ENCODE assay signal across 24 cellular contexts in genomic region chr4:189305500-189305899, GRCh38.
"Had no signal": no experiment of that assay in that cellular context is flagged by ENCODE, and none has a peak within 500 bp of the region (broad histone marks: within the 10 kb centered on the region; RNA-seq: fewer than 3 reads in every experiment).

No MANE protein-coding gene starts in this region.

- H3K4me1 Mint-ChIP-seq: activated CD4-positive, alpha-beta T cell treated with anti-CD3 and anti-CD28 coated beads, Interleukin-2, amount 10 ng/mL, durations not matched to agents 7 days and 5 days; activated T-helper 17 cell treated with anti-CD3 and anti-CD28 coated beads, Interleukin-2, amount 50 U/mL, for 72 hours; immature natural killer cell; mesothelial cell of epicardium; natural killer cell had no signal

- H3K36me3 ChIP-seq: left ventricle myocardium inferior, prostate gland, right atrium auricular region, spleen, thoracic aorta, vagina, WERI-Rb-1 had no signal

- ATAC-seq: activated naive CD4-positive, alpha-beta T cell treated with anti-CD3 and anti-CD28 coated beads, Interleukin-2, amount 50 U/mL, for 72 hours; activated T-helper 17 cell treated with anti-CD3 and anti-CD28 coated beads, Interleukin-2, amount 50 U/mL, for 72 hours; foreskin keratinocyte; natural killer cell had no signal

- H3K27ac ChIP-seq: foreskin keratinocyte, left ventricle myocardium inferior, prostate gland, right atrium auricular region, spleen, thoracic aorta, vagina, WERI-Rb-1 had no signal

- DNase-seq: activated CD4-positive, alpha-beta T cell treated with anti-CD3 and anti-CD28 coated beads, Interleukin-2, amount 10 ng/mL, durations not matched to agents 7 days and 5 days; activated CD4-positive, CD25-positive, alpha-beta regulatory T cell treated with anti-CD3 and anti-CD28 coated beads, Interleukin-2, amount 50 U/mL, for 72 hours; activated T-cell treated with anti-CD3 and anti-CD28 coated beads, Interleukin-2, amount 50 U/mL, for 1 hour; aorta; central memory CD4-positive, alpha-beta T cell; dermis blood vessel endothelial cell; effector CD8-positive, alpha-beta T cell; foreskin keratinocyte; immature natural killer cell; left ventricle myocardium inferior; natural killer cell; spleen; stimulated activated CD4-positive, alpha-beta T cell treated with anti-CD3 and anti-CD28 coated beads, Interleukin-4, amount 100 ng/mL, for 1 hour; stimulated activated naive CD4-positive, alpha-beta T cell; WERI-Rb-1 had no signal

- H3K27me3 ChIP-seq: foreskin keratinocyte, right atrium auricular region, spleen, vagina had no signal

- H3K9me3 ChIP-seq: left ventricle myocardium inferior, prostate gland, right atrium auricular region, spleen, thoracic aorta, vagina had no signal

- H3K4me1 ChIP-seq: foreskin keratinocyte, left ventricle myocardium inferior, prostate gland, right atrium auricular region, spleen had no signal

- H3K4me3 ChIP-seq: left ventricle myocardium inferior, prostate gland, right atrium auricular region, spleen, thoracic aorta, vagina had no signal

- H3K27ac Mint-ChIP-seq: activated CD4-positive, alpha-beta T cell treated with anti-CD3 and anti-CD28 coated beads, Interleukin-2, amount 10 ng/mL, durations not matched to agents 7 days and 5 days; activated naive CD4-positive, alpha-beta T cell treated with anti-CD3 and anti-CD28 coated beads, Interleukin-2, amount 50 U/mL, for 72 hours; activated T-helper 17 cell treated with anti-CD3 and anti-CD28 coated beads, Interleukin-2, amount 50 U/mL, for 72 hours; immature natural killer cell; mesothelial cell of epicardium; natural killer cell; type B pancreatic cell had no signal

- H3K4me3 Mint-ChIP-seq: activated CD4-positive, alpha-beta T cell treated with anti-CD3 and anti-CD28 coated beads, Interleukin-2, amount 10 ng/mL, durations not matched to agents 7 days and 5 days; activated T-helper 17 cell treated with anti-CD3 and anti-CD28 coated beads, Interleukin-2, amount 50 U/mL, for 72 hours; immature natural killer cell; mesothelial cell of epicardium; natural killer cell; type B pancreatic cell had no signal

- H3K27me3 Mint-ChIP-seq: activated CD4-positive, alpha-beta T cell treated with anti-CD3 and anti-CD28 coated beads, Interleukin-2, amount 10 ng/mL, durations not matched to agents 7 days and 5 days; activated T-helper 17 cell treated with anti-CD3 and anti-CD28 coated beads, Interleukin-2, amount 50 U/mL, for 72 hours; type B pancreatic cell had no signal

- H3K9me3 Mint-ChIP-seq: activated CD4-positive, alpha-beta T cell treated with anti-CD3 and anti-CD28 coated beads, Interleukin-2, amount 10 ng/mL, durations not matched to agents 7 days and 5 days; activated T-helper 17 cell treated with anti-CD3 and anti-CD28 coated beads, Interleukin-2, amount 50 U/mL, for 72 hours; type B pancreatic cell had no signal

- H3K36me3 Mint-ChIP-seq: activated naive CD4-positive, alpha-beta T cell treated with anti-CD3 and anti-CD28 coated beads, Interleukin-2, amount 50 U/mL, for 72 hours; brain; immature natural killer cell; type B pancreatic cell had no signal
